8 cellular contexts compared by ENCODE assay signal in genomic region chr16:29899516-29900101, GRCh38. TPM values are rescaled to one million over a fixed set of nuclear protein-coding genes. Genes with fewer than 3 reads are reported as not detected.
A peak's percentile ranks its signal among the peaks of the same experiment; 100 is the strongest.
DNase-seq lines count a peak whose midpoint lies in the region; ATAC-seq and TF ChIP-seq lines count a peak whose summit lies in the region.

Gene SEZ6L2, minus strand, starts transcription at chr16:29899550. Its CDS starts 531 bp downstream, at chr16:29899019.

- peaks cover 38% of the 10 kb centered on the region for H3K27me3 Mint-ChIP-seq in activated T-cell treated with anti-CD3 and anti-CD28 coated beads, Interleukin-2, amount 50 U/mL, for 4 hours (ENCODE audit: low read depth)
- peaks cover 49% of the 10 kb centered on the region for H3K27me3 Mint-ChIP-seq in neural crest cell (ENCODE audit: low read depth)

- H3K4me1 ChIP-seq in BLaER1, result peaks cover 21% of the 10 kb centered on the region
- peaks cover 0 to 26% (median 4%) of the 10 kb centered on the region in 4 donors for H3K4me1 ChIP-seq in tibial nerve

- peaks cover 29% of the 10 kb centered on the region; the same call in 1 of the 2 replicates for H4K20me1 ChIP-seq in BLaER1

- H3K36me3 ChIP-seq in BLaER1 (no peaks in the 10 kb centered on the region), tibial nerve (no peaks in the 10 kb centered on the region)

- peak within 1 kb of the TSS; percentile 68 for H3K4me3 ChIP-seq in BLaER1
- peak within 1 kb of the TSS; percentile 59 to 76 (median 64) for H3K4me3 ChIP-seq in tibial nerve

- H3K27me3 ChIP-seq in BLaER1 (peaks cover 36% of the 10 kb centered on the region), tibial nerve (peaks cover 0 to 32% of the 10 kb centered on the region in 2 donors)

- no peak for TF ChIP-seq POLR2A in tibial nerve (IDR thresholded peaks at IDR 0.05)

- H3K27ac Mint-ChIP-seq in neural crest cell (ENCODE audit: unreplicated experiment), result no peak within 1 kb of the TSS

- POLR2A ChIA-PET in HEK293T (lab: Yijun Ruan, JAX), result interaction anchor here (0.6 to 4.9 kb wide), 23 partner anchors 9 to 1050 kb away, joined by 3 to 41 read pairs (median 4); partner anchors contain the start of genes CDIPT, HIRIP3, KCTD13 and MAZ

- no peaks in the 10 kb centered on the region for H3K9me3 Mint-ChIP-seq in activated T-cell treated with anti-CD3 and anti-CD28 coated beads, Interleukin-2, amount 50 U/mL, for 4 hours
- H3K9me3 Mint-ChIP-seq in neural crest cell, result no peaks in the 10 kb centered on the region

- no peak for TF ChIP-seq EP300 in tibial nerve (IDR thresholded peaks at IDR 0.05)

- H3K9me3 ChIP-seq in BLaER1 (no peaks in the 10 kb centered on the region), tibial nerve (no peaks in the 10 kb centered on the region)

- no peak within 1 kb of the TSS for H3K9ac ChIP-seq in BLaER1

- peak within 1 kb of the TSS; percentile 81 for H3K4me3 Mint-ChIP-seq in activated T-cell treated with anti-CD3 and anti-CD28 coated beads, Interleukin-2, amount 50 U/mL, for 4 hours
- peak within 1 kb of the TSS; percentile 80 for H3K4me3 Mint-ChIP-seq in neural crest cell

- H3K36me3 Mint-ChIP-seq in activated T-cell treated with anti-CD3 and anti-CD28 coated beads, Interleukin-2, amount 50 U/mL, for 4 hours (ENCODE audit: insufficient read depth), result no peaks in the 10 kb centered on the region
- no peaks in the 10 kb centered on the region for H3K36me3 Mint-ChIP-seq in neural crest cell (ENCODE audit: low read depth)

- H3K27ac ChIP-seq in BLaER1, result no peak within 1 kb of the TSS
- H3K27ac ChIP-seq in tibial nerve, result peak within 1 kb of the TSS; percentile 0 to 82 (median 43)

- peaks cover 8% of the 10 kb centered on the region for H3K4me1 Mint-ChIP-seq in activated T-cell treated with anti-CD3 and anti-CD28 coated beads, Interleukin-2, amount 50 U/mL, for 4 hours (ENCODE audit: low read depth)
- H3K4me1 Mint-ChIP-seq in neural crest cell, result peaks cover 16% of the 10 kb centered on the region

- ATAC-seq in activated T-cell treated with anti-CD3 and anti-CD28 coated beads, Interleukin-2, amount 50 U/mL, for 4 hours, result peak; percentile 2 to 12
- ATAC-seq in GM18907 (IDR thresholded peaks at IDR 0.05; ENCODE audit: unreplicated experiment), result no peak

- WGBS in tibial nerve, 2 donors, result 1% methylated on average over 20 to 21 of the region's 29 CpGs

- peak within 1 kb of the TSS; percentile 96 for H3K4me2 ChIP-seq in BLaER1

- DNase-seq in HEK293T (ENCODE audit: extremely low spot score), result peak; percentile 94
- peak; percentile 98 for DNase-seq in NCI-H524 (lab: John Stamatoyannopoulos, UW)
- peak; percentile 74 for DNase-seq in activated T-cell treated with anti-CD3 and anti-CD28 coated beads, Interleukin-2, amount 50 U/mL, for 4 hours
- DNase-seq in foreskin melanocyte, result peak; percentile 75
- peak; percentile 86 for DNase-seq in neural crest cell (ENCODE audit: low read depth, low spot score)
- DNase-seq in tibial nerve (ENCODE audit: low spot score in 2 of 2), result peak in 1 of 2 donors; percentile 51

- CTCF ChIA-PET in HEK293T (lab: Yijun Ruan, JAX), result interaction anchor here (0.5 to 1.8 kb wide), 7 partner anchors 12 to 576 kb away, joined by 3 to 10 read pairs (median 4); partner anchors contain the start of gene TMEM219

- TF ChIP-seq CTCF in neural crest cell (conservative IDR thresholded peaks at IDR 0.05), result peak; percentile 38
- TF ChIP-seq CTCF in tibial nerve (IDR thresholded peaks at IDR 0.05), result no peak

TF ChIP-seq in HEK293T, 16 proteins besides CTCF, POLR2A, EP300 and RAD21:
- no peak for TF ChIP-seq ZNF384 (IDR thresholded peaks at IDR 0.05)
- no peak for TF ChIP-seq CTBP1 (IDR thresholded peaks at IDR 0.05; ENCODE audit: borderline replicate concordance)
- no peak for TF ChIP-seq BHLHE40 (IDR thresholded peaks at IDR 0.05; ENCODE audit: borderline replicate concordance)
- TF ChIP-seq, protein P1, sequence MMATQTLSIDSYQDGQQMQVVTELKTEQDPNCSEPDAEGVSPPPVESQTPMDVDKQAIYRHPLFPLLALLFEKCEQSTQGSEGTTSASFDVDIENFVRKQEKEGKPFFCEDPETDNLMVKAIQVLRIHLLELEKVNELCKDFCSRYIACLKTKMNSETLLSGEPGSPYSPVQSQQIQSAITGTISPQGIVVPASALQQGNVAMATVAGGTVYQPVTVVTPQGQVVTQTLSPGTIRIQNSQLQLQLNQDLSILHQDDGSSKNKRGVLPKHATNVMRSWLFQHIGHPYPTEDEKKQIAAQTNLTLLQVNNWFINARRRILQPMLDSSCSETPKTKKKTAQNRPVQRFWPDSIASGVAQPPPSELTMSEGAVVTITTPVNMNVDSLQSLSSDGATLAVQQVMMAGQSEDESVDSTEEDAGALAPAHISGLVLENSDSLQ (IDR thresholded peaks at IDR 0.05), result no peak; the same call in 1 of the 2 replicates
- TF ChIP-seq FOXK2 (IDR thresholded peaks at IDR 0.05), result no peak
- TF ChIP-seq FOXM1 (IDR thresholded peaks at IDR 0.05; ENCODE audit: borderline replicate concordance), result no peak

RNA-seq across cellular contexts. Expression of gene SEZ6L2, which starts in this region (rescaled TPM):
- under 1 TPM in 2 of 3 donors, not detected in 1; 0.18 to 0.33 TPM for total RNA-seq in activated T-cell treated with anti-CD3 and anti-CD28 coated beads, Interleukin-2, amount 50 U/mL, for 4 hours
- 8.7 and 9.3 TPM in 2 replicates for total RNA-seq in neural crest cell
- 1 to 10 TPM in 2 of 4 donors, under 1 TPM in 2; 0.84 to 4.9 (median 1.3) TPM for total RNA-seq in tibial nerve

Comparison
In these comparisons a context has a peak if more than half of its experiments do, and no peak if none do; other contexts are left out.
1. Peak in DNase-seq and ATAC-seq in activated T-cell treated with anti-CD3 and anti-CD28 coated beads, Interleukin-2, amount 50 U/mL, for 4 hours; RNA of the gene not detected or under 1 TPM.